In the genomic region with DNA sequence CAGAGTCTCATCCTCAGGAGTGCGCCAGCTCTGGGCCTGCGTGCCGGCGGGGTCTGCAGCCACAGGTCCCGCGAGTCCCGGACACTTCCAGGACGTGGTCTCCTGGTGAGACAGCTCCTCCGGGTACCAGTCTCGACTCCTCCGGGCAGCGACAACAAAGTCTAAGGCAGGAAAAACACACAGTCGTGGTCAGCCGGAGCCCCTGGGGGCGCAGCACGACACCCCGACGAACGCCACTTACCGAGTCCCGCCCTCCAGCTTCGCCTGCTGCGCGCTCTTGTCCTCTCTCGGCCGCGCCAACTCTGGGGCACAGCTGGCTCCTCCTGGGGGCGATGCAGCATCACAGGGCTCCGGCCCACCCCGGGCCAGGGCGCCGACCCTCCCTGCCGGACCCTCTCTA, we compare ENCODE assay signal across 9 cellular contexts. TPM values are rescaled to one million over a fixed set of nuclear protein-coding genes. Genes with fewer than 3 reads are reported as not detected.
A peak's percentile ranks its signal among the peaks of the same experiment; 100 is the strongest.
DNase-seq lines count a peak whose midpoint lies in the region; ATAC-seq, FAIRE-seq and TF ChIP-seq lines count a peak whose summit lies in the region.
"Had no signal": no experiment of that assay in that cellular context is flagged by ENCODE, and none has a peak within 500 bp of the region (broad histone marks: within the 10 kb centered on the region; RNA-seq: fewer than 3 reads in every experiment).

No MANE protein-coding gene starts in this region.

- DNase-seq in left ventricle myocardium inferior: no peak
- DNase-seq in Right ventricle myocardium superior: no peak
- no peak for DNase-seq in K562 (ENCODE audit: extremely low read depth in 1 of 4, low spot score in 3 of 4)
- peak; percentile 9 for DNase-seq in midbrain (lab: John Stamatoyannopoulos, UW)
- peak in 1 of 2 donors; percentile 24 for DNase-seq in uterus
- no peak for DNase-seq in body of pancreas
- no peak for DNase-seq in SW480 (ENCODE audit: low spot score)
- no peak for DNase-seq in HK-2 (ENCODE audit: unreplicated experiment)

- BruUV-seq in K562 (replicated peaks; lab: Mats Ljungman, UMichigan): no TSS peak

- TF ChIP-seq CTCF in left ventricle myocardium inferior (IDR thresholded peaks at IDR 0.05; ENCODE audit: borderline replicate concordance): no peak
- no peak for TF ChIP-seq CTCF in K562 (IDR thresholded peaks at IDR 0.05 in 2 of 3, conservative IDR thresholded peaks at IDR 0.05 in 1 of 3; ENCODE audit: insufficient read depth in 2 of 3, low read depth in 1 of 3, low read length in 3 of 3)
- TF ChIP-seq CTCF in uterus (IDR thresholded peaks at IDR 0.05): no peak
- no peak for TF ChIP-seq CTCF in body of pancreas (IDR thresholded peaks at IDR 0.05)

- H3K79me2 ChIP-seq in K562 (ENCODE audit: control insufficient read depth, insufficient read depth, low read length): no peaks in the 10 kb centered on the region

- TF ChIP-seq RAD21 in K562 (CRISPR knock-in tag; conservative IDR thresholded peaks at IDR 0.05 in 1 of 2, IDR thresholded peaks at IDR 0.05 in 1 of 2): no peak

- CTCF ChIA-PET in K562 (lab: Yijun Ruan, JAX; ENCODE audit: low intra/inter-chr PET ratio): no interaction called here

- POLR2A ChIA-PET in K562 (lab: Yijun Ruan, JAX): no interaction called here

- H3K4me1 ChIP-seq in left ventricle myocardium inferior (peaks cover 17% of the 10 kb centered on the region), K562 (replicated peaks in 1 of 2; ENCODE audit: control insufficient read depth in 2 of 2, insufficient read depth in 2 of 2, low read length in 2 of 2) (no peaks in the 10 kb centered on the region), uterus (peaks cover 0 to 7% of the 10 kb centered on the region in 2 donors), body of pancreas (peaks cover 17% of the 10 kb centered on the region)

- H3K4me2 ChIP-seq in K562 (ENCODE audit: insufficient read depth, low read length): no peak overlapping the region

- H2AFZ ChIP-seq in K562 (ENCODE audit: low read depth, low read length): no peak overlapping the region

- no peak overlapping the region for H3K27ac ChIP-seq in left ventricle myocardium inferior (replicated peaks)
- no peak overlapping the region for H3K27ac ChIP-seq in K562 (ENCODE audit: extremely low read depth, low read depth, low read length)
- peak overlapping the region; percentile 76 to 93 for H3K27ac ChIP-seq in uterus
- no peak overlapping the region for H3K27ac ChIP-seq in body of pancreas

- 95% methylated on average over 12 of the region's 33 CpGs for WGBS in K562 (ENCODE audit: insufficient coverage, low coverage, missing lambda C conversion rate)
- 19 to 24% methylated on average over 17 to 32 of the region's 33 CpGs for WGBS in body of pancreas, 2 donors

- ATAC-seq in Right ventricle myocardium superior (ENCODE audit: poor library complexity): no peak
- no peak for ATAC-seq in K562
- ATAC-seq in body of pancreas: no peak

- intact Hi-C loops in left ventricle myocardium inferior (cut with micrococcal nuclease): no loop called here
- intact Hi-C loops in Right ventricle myocardium superior (cut with DNase I): no loop called here
- intact Hi-C loops in K562 (cut with micrococcal nuclease): no loop called here
- intact Hi-C loops in uterus (cut with DNase I; ENCODE audit: low total_unique reads): no loop called here
- intact Hi-C loops in body of pancreas (cut with DNase I): no loop called here

- no peak for TF ChIP-seq POLR2A in K562 (conservative IDR thresholded peaks at IDR 0.05)
- no peak for TF ChIP-seq POLR2A in uterus (IDR thresholded peaks at IDR 0.05)
- TF ChIP-seq POLR2A in body of pancreas (IDR thresholded peaks at IDR 0.05): no peak

- peak overlapping the region; percentile 69 for H3K4me3 ChIP-seq in left ventricle myocardium inferior
- H3K4me3 ChIP-seq in K562: no peak overlapping the region
- H3K4me3 ChIP-seq in uterus: peak overlapping the region; percentile 54 to 63
- no peak overlapping the region for H3K4me3 ChIP-seq in body of pancreas

- no peak overlapping the region for H3K9ac ChIP-seq in K562 (ENCODE audit: insufficient read depth in 1 of 2, low read depth in 2 of 2, low read length in 2 of 2)

- in situ Hi-C loops in K562 (cut with MboI): no loop called here

- H3K9me3 ChIP-seq in left ventricle myocardium inferior (replicated peaks) (no peaks in the 10 kb centered on the region), K562 (replicated peaks; ENCODE audit: control insufficient read depth, insufficient read depth, low read depth, low read length) (no peaks in the 10 kb centered on the region), uterus (no peaks in the 10 kb centered on the region), body of pancreas (no peaks in the 10 kb centered on the region)

- H3K27me3 ChIP-seq in left ventricle myocardium inferior (ENCODE audit: low read depth): peaks cover 38% of the 10 kb centered on the region
- H3K27me3 ChIP-seq in K562 (ENCODE audit: control insufficient read depth in 2 of 2, insufficient read depth in 2 of 2, low read length in 2 of 2): no peaks in the 10 kb centered on the region
- no peaks in the 10 kb centered on the region for H3K27me3 ChIP-seq in uterus
- H3K27me3 ChIP-seq in body of pancreas: peaks cover 0 to 10% of the 10 kb centered on the region in 2 donors

- no peak for FAIRE-seq in K562 (lab: Jason Lieb, UNC)
- FAIRE-seq: GM18507 had no signal

- no peaks in the 10 kb centered on the region for H3K9me1 ChIP-seq in K562 (ENCODE audit: control insufficient read depth, insufficient read depth, low read length)

- H3K36me3 ChIP-seq in left ventricle myocardium inferior (no peaks in the 10 kb centered on the region), K562 (ENCODE audit: control insufficient read depth, insufficient read depth, low read length) (peaks cover 12% of the 10 kb centered on the region; the same call in 2 of the 3 replicates), uterus (no peaks in the 10 kb centered on the region), body of pancreas (replicated peaks in 1 of 2; ENCODE audit: insufficient read depth in 1 of 2, low read depth in 2 of 2) (no peaks in the 10 kb centered on the region)

- no peaks in the 10 kb centered on the region for H4K20me1 ChIP-seq in K562 (replicated peaks; ENCODE audit: control insufficient read depth, insufficient read depth, low read length)

- TF ChIP-seq EP300 in K562 (IDR thresholded peaks at IDR 0.05; ENCODE audit: low read length): no peak

RNA-seq across cellular contexts. Expression of a gene that starts 13.4 kb away (rescaled TPM):
- total RNA-seq in left ventricle myocardium inferior (10.1 TPM), Right ventricle myocardium superior (10.0 TPM), K562 (2014; rRNA removed) (13.4 and 31.9 TPM in 2 replicates), K562 (2014; rRNA removed; fragmentation: Illumina TruSeq; extraction: Trizol) (25.5 and 27.5 TPM in 2 replicates), K562 (2015; rRNA removed; fragmentation: Illumina TruSeq; extraction: Trizol) (23.2 and 25.9 TPM in 2 replicates), K562 (2021) (16.6 and 17.2 TPM in 2 replicates), uterus (10 to 100 TPM in 2 of 4 donors, 1 to 10 TPM in 2; 5.6 to 39.2 (median 13.4) TPM), body of pancreas (1 to 10 TPM; 7.9 to 8.6 TPM)
- total RNA-seq in K562 (2011; cell fraction: chromatin; rRNA removed; ENCODE audit: low replicate concordance): 9.9 and 23.9 TPM in 2 replicates
- total RNA-seq in K562 (2011; cell fraction: nucleolus; rRNA removed): 7.5 and 8.8 TPM in 2 replicates
- 13.2 and 17.2 TPM in 2 replicates for total RNA-seq in K562 (2011; cell fraction: nucleoplasm; rRNA removed)
- polyA plus RNA-seq in K562 (2011; rRNA removed) (23.5 and 29.8 TPM in 2 replicates), K562 (2014; fragmentation: Illumina TruSeq; extraction: Trizol) (21.4 and 27.2 TPM in 2 replicates), K562 (2014; fragmentation: Nextera tagmentation; extraction: Ambion mirVana) (10 to 100 TPM; 13.5 to 23.8 TPM), K562 (2014; rRNA removed) (17.3 and 19.1 TPM in 2 replicates)
- polyA plus RNA-seq in K562 (2011; cell fraction: cytosol; rRNA removed): 6.3 and 10.2 TPM in 2 replicates
- 11.4 and 17.9 TPM in 2 replicates for polyA plus RNA-seq in K562 (2011; cell fraction: nucleus; rRNA removed)
- polyA plus RNA-seq in K562 (2012): 15.9 and 18.4 TPM in 2 replicates
- polyA minus RNA-seq in K562 (2011; rRNA and poly(A)+ RNA removed): 16.3 and 19.1 TPM in 2 replicates
- 7.5 and 9.7 TPM in 2 replicates for polyA minus RNA-seq in K562 (2011; cell fraction: cytosol; rRNA and poly(A)+ RNA removed)
- polyA minus RNA-seq in K562 (2011; cell fraction: nucleus; rRNA and poly(A)+ RNA removed): 3.6 and 6.2 TPM in 2 replicates

RNA-seq across cellular contexts. Expression of a gene that starts 13.8 kb away (rescaled TPM):
- total RNA-seq in left ventricle myocardium inferior: 32.5 TPM
- 24.7 TPM for total RNA-seq in Right ventricle myocardium superior
- 37.6 and 66.8 TPM in 2 replicates for total RNA-seq in K562 (2011; cell fraction: chromatin; rRNA removed; ENCODE audit: low replicate concordance)
- 28.9 and 32.4 TPM in 2 replicates for total RNA-seq in K562 (2011; cell fraction: nucleolus; rRNA removed)
- total RNA-seq in K562 (2011; cell fraction: nucleoplasm; rRNA removed): 52.6 and 69.4 TPM in 2 replicates
- 11.5 and 15.5 TPM in 2 replicates for total RNA-seq in K562 (2014; rRNA removed)
- 24.5 and 29.8 TPM in 2 replicates for total RNA-seq in K562 (2014; rRNA removed; fragmentation: Illumina TruSeq; extraction: Trizol)
- 21.2 and 22.4 TPM in 2 replicates for total RNA-seq in K562 (2015; rRNA removed; fragmentation: Illumina TruSeq; extraction: Trizol)
- 30.9 and 35.6 TPM in 2 replicates for total RNA-seq in K562 (2021)
- 32.6 and 35.7 TPM in 2 replicates for polyA plus RNA-seq in K562 (2011; rRNA removed)
- polyA plus RNA-seq in K562 (2011; cell fraction: cytosol; rRNA removed): 11.9 and 26.2 TPM in 2 replicates
- 38.2 and 51.0 TPM in 2 replicates for polyA plus RNA-seq in K562 (2011; cell fraction: nucleus; rRNA removed)
- 24.4 and 27.8 TPM in 2 replicates for polyA plus RNA-seq in K562 (2012)
- polyA plus RNA-seq in K562 (2014; fragmentation: Illumina TruSeq; extraction: Trizol): 18.5 and 24.8 TPM in 2 replicates
- 100 to 1,000 TPM; 105 TPM for polyA plus RNA-seq in K562 (2014; fragmentation: Nextera tagmentation; extraction: Ambion mirVana)
- 30.7 and 31.0 TPM in 2 replicates for polyA plus RNA-seq in K562 (2014; rRNA removed)
- 14.6 and 15.6 TPM in 2 replicates for polyA minus RNA-seq in K562 (2011; rRNA and poly(A)+ RNA removed)
- polyA minus RNA-seq in K562 (2011; cell fraction: cytosol; rRNA and poly(A)+ RNA removed): 6.7 and 9.0 TPM in 2 replicates
- polyA minus RNA-seq in K562 (2011; cell fraction: nucleus; rRNA and poly(A)+ RNA removed): 21.9 and 28.2 TPM in 2 replicates
- total RNA-seq in uterus: 10 to 100 TPM; 10.2 to 61.4 (median 47.0) TPM
- 10 to 100 TPM; 25.4 to 42.5 TPM for total RNA-seq in body of pancreas

RNA-seq across cellular contexts. Expression of a gene that starts 31.0 kb away (rescaled TPM):
- total RNA-seq in left ventricle myocardium inferior (4.5 TPM), Right ventricle myocardium superior (4.0 TPM), K562 (2014; rRNA removed) (7.7 and 8.9 TPM in 2 replicates), K562 (2014; rRNA removed; fragmentation: Illumina TruSeq; extraction: Trizol) (8.8 and 9.3 TPM in 2 replicates), K562 (2015; rRNA removed; fragmentation: Illumina TruSeq; extraction: Trizol) (8.6 and 9.0 TPM in 2 replicates), K562 (2021) (19.8 and 20.2 TPM in 2 replicates), uterus (10 to 100 TPM in 2 of 4 donors, 1 to 10 TPM in 2; 7.4 to 15.7 (median 11.4) TPM), body of pancreas (10 to 100 TPM in 1 of 2 donors, 1 to 10 TPM in 1; 6.5 to 10.9 TPM)
- total RNA-seq in K562 (2011; cell fraction: chromatin; rRNA removed; ENCODE audit: low replicate concordance): 25.9 and 28.4 TPM in 2 replicates
- total RNA-seq in K562 (2011; cell fraction: nucleolus; rRNA removed): 18.9 and 19.7 TPM in 2 replicates
- 15.6 and 18.4 TPM in 2 replicates for total RNA-seq in K562 (2011; cell fraction: nucleoplasm; rRNA removed)
- polyA plus RNA-seq in K562 (2011; rRNA removed) (12.8 and 13.0 TPM in 2 replicates), K562 (2014; fragmentation: Illumina TruSeq; extraction: Trizol) (21.0 and 22.5 TPM in 2 replicates), K562 (2014; fragmentation: Nextera tagmentation; extraction: Ambion mirVana) (1 to 10 TPM; 4.4 to 7.9 TPM), K562 (2014; rRNA removed) (10.4 and 12.3 TPM in 2 replicates)
- 9.9 and 11.7 TPM in 2 replicates for polyA plus RNA-seq in K562 (2011; cell fraction: cytosol; rRNA removed)
- 11.8 and 20.1 TPM in 2 replicates for polyA plus RNA-seq in K562 (2011; cell fraction: nucleus; rRNA removed)
- 7.3 and 13.4 TPM in 2 replicates for polyA plus RNA-seq in K562 (2012)
- 19.5 and 21.1 TPM in 2 replicates for polyA minus RNA-seq in K562 (2011; rRNA and poly(A)+ RNA removed)
- polyA minus RNA-seq in K562 (2011; cell fraction: cytosol; rRNA and poly(A)+ RNA removed): 10.9 and 15.6 TPM in 2 replicates
- 5.5 and 7.6 TPM in 2 replicates for polyA minus RNA-seq in K562 (2011; cell fraction: nucleus; rRNA and poly(A)+ RNA removed)

Comparison
In these comparisons a context has a peak if more than half of its experiments do, and no peak if none do; other contexts are left out.
1. H3K27ac ChIP-seq: peak in uterus (2 of 2); none in left ventricle myocardium inferior (single experiment), K562 (single experiment) and body of pancreas (0 of 4).
2. H3K4me3 ChIP-seq: peak in left ventricle myocardium inferior (single experiment) and uterus (2 of 2); none in K562 (single experiment) and body of pancreas (0 of 2).